In the genomic region with DNA sequence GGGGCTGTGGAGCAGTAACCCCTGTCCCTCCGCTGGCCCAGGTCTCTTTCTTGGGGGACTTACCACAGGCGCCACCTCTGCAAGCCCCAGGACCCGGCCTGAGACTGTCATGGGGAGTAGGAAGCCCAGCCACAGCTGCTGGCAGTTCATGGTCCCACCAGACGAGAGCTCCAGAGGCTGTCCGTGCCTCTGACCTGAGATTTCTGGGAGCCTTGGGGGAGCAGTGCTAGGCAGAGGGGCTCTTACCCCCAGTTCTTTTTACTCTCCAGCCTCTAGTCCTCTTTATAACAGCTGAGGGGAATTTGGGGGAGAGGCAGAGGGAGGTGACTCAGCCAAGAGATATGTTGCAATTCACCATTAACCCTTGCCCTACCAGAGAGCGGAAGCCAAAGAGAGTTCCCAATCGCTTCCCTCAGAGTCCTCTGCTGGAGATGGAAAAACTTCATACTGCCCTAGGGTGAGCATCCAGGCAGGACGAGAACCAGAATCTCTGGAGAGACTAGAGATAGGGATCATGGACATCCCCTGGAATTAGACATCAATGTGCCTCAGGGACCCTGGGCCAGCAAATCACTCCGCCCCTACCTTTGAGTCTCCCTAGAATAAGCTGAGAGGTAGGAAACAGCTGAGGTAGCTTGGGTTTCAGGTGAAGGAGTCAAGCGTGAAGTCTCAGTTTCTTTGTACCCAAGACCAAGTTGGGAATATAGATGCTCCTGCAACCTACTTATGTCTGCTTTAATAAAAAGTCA, we compare ENCODE assay signal across 8 cellular contexts. TPM values are rescaled to one million over a fixed set of nuclear protein-coding genes. Genes with fewer than 3 reads are reported as not detected.
A peak's percentile ranks its signal among the peaks of the same experiment; 100 is the strongest.
DNase-seq lines count a peak whose midpoint lies in the region; ATAC-seq and TF ChIP-seq lines count a peak whose summit lies in the region.

A gene with protein sequence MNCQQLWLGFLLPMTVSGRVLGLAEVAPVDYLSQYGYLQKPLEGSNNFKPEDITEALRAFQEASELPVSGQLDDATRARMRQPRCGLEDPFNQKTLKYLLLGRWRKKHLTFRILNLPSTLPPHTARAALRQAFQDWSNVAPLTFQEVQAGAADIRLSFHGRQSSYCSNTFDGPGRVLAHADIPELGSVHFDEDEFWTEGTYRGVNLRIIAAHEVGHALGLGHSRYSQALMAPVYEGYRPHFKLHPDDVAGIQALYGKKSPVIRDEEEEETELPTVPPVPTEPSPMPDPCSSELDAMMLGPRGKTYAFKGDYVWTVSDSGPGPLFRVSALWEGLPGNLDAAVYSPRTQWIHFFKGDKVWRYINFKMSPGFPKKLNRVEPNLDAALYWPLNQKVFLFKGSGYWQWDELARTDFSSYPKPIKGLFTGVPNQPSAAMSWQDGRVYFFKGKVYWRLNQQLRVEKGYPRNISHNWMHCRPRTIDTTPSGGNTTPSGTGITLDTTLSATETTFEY (minus strand): TSS at position 256 of the 749 bp plus-strand sequence. CDS start 106 bp downstream, at position 150.

- no peaks in the 10 kb centered on the region for H4K20me1 ChIP-seq in BLaER1 treated with 17β-estradiol and CSF1 and Interleukin-3, amounts not matched to agents 10 nM and 100 nM
- H4K20me1 ChIP-seq in PC-9 (ENCODE audit: insufficient read depth) = no peaks in the 10 kb centered on the region

- peak within 1 kb of the TSS in 7 of 11 experiments; percentile 23 to 77 (median 60); a peak in 11 of 22 replicates for H3K9ac ChIP-seq in BLaER1 treated with 17β-estradiol and CSF1 and Interleukin-3, amounts not matched to agents 10 nM and 100 nM

- H3K79me2 ChIP-seq in PC-9 (ENCODE audit: low read depth) = no peaks in the 10 kb centered on the region

- no peaks in the 10 kb centered on the region for H3K9me2 ChIP-seq in PC-9 (ENCODE audit: insufficient read depth)

- no peak within 1 kb of the TSS for H2AFZ ChIP-seq in PC-9

- peaks cover 0 to 6% (median 0%) of the 10 kb centered on the region in 11 experiments; a peak in 1 of 22 replicates for H3K9me3 ChIP-seq in BLaER1 treated with 17β-estradiol and CSF1 and Interleukin-3, amounts not matched to agents 10 nM and 100 nM (replicated peaks in 1 of 11)
- no peaks in the 10 kb centered on the region for H3K9me3 ChIP-seq in PC-9 (ENCODE audit: insufficient read depth, low read depth)

- intact Hi-C loops in PC-9 (cut with micrococcal nuclease; ENCODE audit: unreplicated experiment) = no loop called here

- BruUV-seq in PC-9 (replicated peaks; lab: Mats Ljungman, UMichigan) = no TSS peak

- H3F3A ChIP-seq in PC-9 (ENCODE audit: insufficient read depth, low read depth) = peaks cover 7% of the 10 kb centered on the region; the same call in 1 of the 2 replicates

- no peaks in the 10 kb centered on the region for H3K27me3 ChIP-seq in BLaER1 treated with 17β-estradiol and CSF1 and Interleukin-3, amounts not matched to agents 10 nM and 100 nM
- no peaks in the 10 kb centered on the region for H3K27me3 ChIP-seq in PC-9 (ENCODE audit: insufficient read depth, low read depth)

- peak within 1 kb of the TSS in 10 of 11 experiments; percentile 21 to 94 (median 75); a peak in 17 of 22 replicates for H3K4me2 ChIP-seq in BLaER1 treated with 17β-estradiol and CSF1 and Interleukin-3, amounts not matched to agents 10 nM and 100 nM
- H3K4me2 ChIP-seq in PC-9 = peak within 1 kb of the TSS; percentile 55

- H3K27ac ChIP-seq in BLaER1 treated with 17β-estradiol and CSF1 and Interleukin-3, amounts not matched to agents 10 nM and 100 nM = peak within 1 kb of the TSS in 7 of 11 experiments; percentile 19 to 71 (median 57); a peak in 12 of 22 replicates
- no peak within 1 kb of the TSS for H3K27ac ChIP-seq in PC-9

- POLR2A ChIA-PET in PC-9 (lab: Charles Lee; ENCODE audit: unreplicated experiment) = interaction anchor here (0.6 kb wide), 2 partner anchors 25 to 64 kb away, joined by 4 read pairs; a partner anchor contains a TSS

- CTCF ChIA-PET in PC-9 (lab: Charles Lee) = interaction anchor here (0.7 kb wide), 1 partner anchor 148 kb away, joined by 4 read pairs; no protein-coding TSS in a partner anchor

- peaks cover 6 to 74% (median 44%) of the 10 kb centered on the region in 10 experiments; a peak in 19 of 20 replicates for H3K4me1 ChIP-seq in BLaER1 treated with 17β-estradiol and CSF1 and Interleukin-3, amounts not matched to agents 10 nM and 100 nM
- peaks cover 33% of the 10 kb centered on the region for H3K4me1 ChIP-seq in PC-9 (replicated peaks; ENCODE audit: insufficient read depth)

- peak in 1 of 2 experiments; percentile 41 for DNase-seq in PC-9
- peak; percentile 88 for DNase-seq in fibroblast of mammary gland (ENCODE audit: low read depth)
- DNase-seq in non-pigmented ciliary epithelial cell (ENCODE audit: low read depth) = peak; percentile 50
- no peak for DNase-seq in T-helper 1 cell
- no peak for DNase-seq in 8988T
- DNase-seq in DMS 273 treated with DMSO at 0.1 percent for 48 hours (lab: John Stamatoyannopoulos, UW) = no peak

- no peak for ATAC-seq in HG03159 (IDR thresholded peaks at IDR 0.05; ENCODE audit: unreplicated experiment)

- TF ChIP-seq CTCF in PC-9 (conservative IDR thresholded peaks at IDR 0.05) (no peak), fibroblast of mammary gland (conservative IDR thresholded peaks at IDR 0.05; ENCODE audit: control insufficient read depth, insufficient read depth, low read depth, low read length) (no peak)

- peak within 1 kb of the TSS in 5 of 10 experiments; percentile 27 to 61 (median 53); a peak in 9 of 20 replicates for H3K4me3 ChIP-seq in BLaER1 treated with 17β-estradiol and CSF1 and Interleukin-3, amounts not matched to agents 10 nM and 100 nM
- peak within 1 kb of the TSS; percentile 20; the same call in 1 of the 2 replicates for H3K4me3 ChIP-seq in PC-9
- peak within 1 kb of the TSS; percentile 76 for H3K4me3 ChIP-seq in fibroblast of mammary gland (ENCODE audit: control insufficient read depth, low read depth, low read length)

- peaks cover 0 to 24% (median 0%) of the 10 kb centered on the region in 11 experiments; a peak in 2 of 22 replicates for H3K36me3 ChIP-seq in BLaER1 treated with 17β-estradiol and CSF1 and Interleukin-3, amounts not matched to agents 10 nM and 100 nM
- no peaks in the 10 kb centered on the region for H3K36me3 ChIP-seq in PC-9 (ENCODE audit: low read depth)

RNA-seq across cellular contexts. Expression of the gene that starts here (rescaled TPM):
- total RNA-seq in PC-9 (2021) = 0.60 and 0.83 TPM in 2 replicates

Comparison
In these comparisons a context has a peak if more than half of its experiments do, and no peak if none do; other contexts are left out.
1. DNase-seq: peak in fibroblast of mammary gland (single experiment) and non-pigmented ciliary epithelial cell (single experiment); none in T-helper 1 cell (0 of 5), 8988T (single experiment) and DMS 273 treated with DMSO at 0.1 percent for 48 hours (single experiment).